ENCODE assay signal across 8 cellular contexts in the genomic region with DNA sequence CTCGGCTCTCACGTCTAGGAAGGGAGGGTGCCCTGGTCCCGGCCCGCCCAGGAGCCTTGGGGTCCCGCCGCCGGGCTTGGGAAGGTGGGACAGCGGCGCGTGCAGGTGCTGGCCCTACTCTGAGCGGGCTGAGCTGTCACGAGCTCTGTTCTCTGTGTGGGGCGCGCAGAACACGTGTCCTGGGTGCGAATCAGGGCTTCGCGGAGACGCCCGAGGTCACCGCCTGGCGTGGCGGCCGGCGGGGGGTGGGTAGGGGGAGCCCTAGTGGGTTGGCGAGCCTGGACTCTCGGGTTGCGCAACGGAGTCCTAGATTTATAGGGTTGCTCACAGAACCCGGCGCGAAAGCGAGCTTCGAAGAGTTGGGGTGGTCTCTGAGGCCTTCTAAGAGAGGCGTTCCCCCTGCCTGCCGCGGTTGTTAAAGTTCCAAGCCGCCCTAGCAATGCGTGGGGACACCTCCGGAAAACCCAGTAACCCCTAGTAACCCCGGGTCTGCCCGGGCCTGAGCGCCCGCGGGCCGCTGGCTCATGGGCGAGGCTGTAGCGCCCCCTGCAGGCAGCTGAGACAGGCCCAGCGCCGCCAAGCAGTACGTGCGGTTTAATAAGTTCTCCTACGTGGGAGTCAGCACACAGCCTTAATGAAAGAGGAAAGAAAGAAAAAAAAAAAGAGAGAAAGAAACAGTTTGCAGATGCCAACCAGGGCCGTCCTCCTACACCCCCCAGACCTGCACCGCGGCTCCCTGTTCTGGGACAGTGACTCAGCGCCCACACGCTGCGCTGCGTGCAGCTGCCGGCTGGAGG. TPM values are rescaled to one million over a fixed set of nuclear protein-coding genes. Genes with fewer than 3 reads are reported as not detected.
A peak's percentile ranks its signal among the peaks of the same experiment; 100 is the strongest.
DNase-seq lines count a peak whose midpoint lies in the region; ATAC-seq and TF ChIP-seq lines count a peak whose summit lies in the region.

No MANE protein-coding gene starts in this region.

- peak overlapping the region; percentile 86 for H3K27ac ChIP-seq in 22Rv1

- H3K36me3 Mint-ChIP-seq in chondrocyte (ENCODE audit: low read depth), result peaks cover 9% of the 10 kb centered on the region

- H3K9me3 Mint-ChIP-seq in chondrocyte (ENCODE audit: low read depth), result no peaks in the 10 kb centered on the region

- TF ChIP-seq CTCF in 22Rv1 (IDR thresholded peaks at IDR 0.05) (peak; percentile 97), GM13976 (IDR thresholded peaks at IDR 0.05; ENCODE audit: borderline replicate concordance, control extremely low read depth, extremely low read depth, insufficient read depth, missing control alignments) (peak; percentile 98), chondrocyte (IDR thresholded peaks at IDR 0.05) (peak; percentile 100)

- DNase-seq in GM13976 (ENCODE audit: low spot score) (peak; percentile 85), NCI-H2196 treated with DMSO at 0.1 percent for 48 hours (lab: John Stamatoyannopoulos, UW; ENCODE audit: unreplicated experiment) (peak; percentile 84), chondrocyte (ENCODE audit: low spot score) (peak; percentile 96), left colon (peak; percentile 84 to 86)
- peak; percentile 74 for DNase-seq in activated CD4-positive, alpha-beta T cell treated with anti-CD3 and anti-CD28 coated beads for 1 hour
- peak; percentile 82 to 84 for DNase-seq in stimulated activated CD4-positive, alpha-beta T cell treated with anti-CD3 and anti-CD28 coated beads, Interleukin-1b, Interleukin-23, amount 100 ng/mL, for 4 hours (ENCODE audit: low read depth in 2 of 2)

- peak; percentile 57 for ATAC-seq in HG02938 (IDR thresholded peaks at IDR 0.05; ENCODE audit: unreplicated experiment)
- peak; percentile 50 for ATAC-seq in left colon

- H3K27ac Mint-ChIP-seq in chondrocyte (ENCODE audit: unreplicated experiment), result peak overlapping the region; percentile 94

- in situ Hi-C loops in GM13976 (cut with MboI; ENCODE audit: low sequenced_read_pairs, unreplicated experiment), result loop anchor here (25.0 kb wide), 2 partner anchors 320 to 445 kb away; no protein-coding TSS in a partner anchor

- H3K4me3 Mint-ChIP-seq in chondrocyte (ENCODE audit: unreplicated experiment), result peak overlapping the region; percentile 99

- peaks cover 54% of the 10 kb centered on the region for H3K4me1 Mint-ChIP-seq in chondrocyte (ENCODE audit: low read depth)

- H3K27me3 Mint-ChIP-seq in chondrocyte (ENCODE audit: low read depth), result no peaks in the 10 kb centered on the region

- intact Hi-C loops in left colon (cut with DNase I, micrococcal nuclease), result loop anchor here in 1 of 2 donors (5.0 kb wide), 2 partner anchors 100 to 550 kb away; no protein-coding TSS in a partner anchor

RNA-seq across cellular contexts. Expression of gene ADM, which starts 2.7 kb away (rescaled TPM):
- total RNA-seq in chondrocyte, result 33.0 to 53.8 TPM (median 49.2 TPM) in 3 replicates
- total RNA-seq in left colon, result 10 to 100 TPM; 47.1 to 81.7 TPM

RNA-seq across cellular contexts. Expression of gene SBF2, which starts 13.6 kb away (rescaled TPM):
- total RNA-seq in chondrocyte (44.5 to 49.2 TPM (median 47.8 TPM) in 3 replicates), left colon (10 to 100 TPM; 46.4 to 49.9 TPM)

Comparison
In these comparisons a context has a peak if more than half of its experiments do, and no peak if none do; other contexts are left out.
1. Peak in every context shown above with its lines: DNase-seq, ATAC-seq and H3K27ac ChIP-seq.